Comparison of ENCODE assay signal across 17 cellular contexts in genomic region chr11:133669371-133670046, GRCh38.
"Had no signal": no experiment of that assay in that cellular context is flagged by ENCODE, and none has a peak within 500 bp of the region (broad histone marks: within the 10 kb centered on the region; RNA-seq: fewer than 3 reads in every experiment).

No MANE protein-coding gene starts in this region.

- H3K27ac ChIP-seq: cardiac muscle cell, prostate gland, skin epidermis, tibial nerve had no signal

- H3K9me3 ChIP-seq: prostate gland, tibial nerve had no signal

- DNase-seq: activated CD4-positive, CD25-positive, alpha-beta regulatory T cell treated with anti-CD3 and anti-CD28 coated beads, Interleukin-2, amount 50 U/mL, for 72 hours; activated effector memory CD4-positive, alpha-beta T cell treated with Interleukin-2 at 50 U/mL for 16 hours; activated naive CD4-positive, alpha-beta T cell treated with anti-CD3 and anti-CD28 coated beads, Interleukin-2, amount 50 U/mL, for 16 hours; activated T-cell treated with anti-CD3 and anti-CD28 coated beads, Interleukin-2, amount 50 U/mL, for 24 hours; foreskin fibroblast; glutamatergic neuron; immature natural killer cell; mesenchymal stem cell; right cardiac atrium; stimulated activated CD4-positive, alpha-beta T cell treated with anti-CD3 and anti-CD28 coated beads, Interleukin-4, amount 100 ng/mL, for 4 hours; stimulated activated CD8-positive, alpha-beta memory T cell treated with anti-CD3 and anti-CD28 coated beads, Interleukin-4, amount 100 ng/mL, for 48 hours; stimulated activated naive CD4-positive, alpha-beta T cell treated with Interleukin-2 at 50 U/mL for 16 hours; substantia nigra had no signal

- H3K36me3 ChIP-seq: cardiac muscle cell, prostate gland, tibial nerve had no signal

- ATAC-seq: right cardiac atrium had no signal

- H3K4me3 ChIP-seq: cardiac muscle cell, prostate gland, skin epidermis, tibial nerve had no signal

- H3K4me1 ChIP-seq: prostate gland, tibial nerve had no signal

- H3K27me3 ChIP-seq: cardiac muscle cell, tibial nerve had no signal
